In the genomic region with DNA sequence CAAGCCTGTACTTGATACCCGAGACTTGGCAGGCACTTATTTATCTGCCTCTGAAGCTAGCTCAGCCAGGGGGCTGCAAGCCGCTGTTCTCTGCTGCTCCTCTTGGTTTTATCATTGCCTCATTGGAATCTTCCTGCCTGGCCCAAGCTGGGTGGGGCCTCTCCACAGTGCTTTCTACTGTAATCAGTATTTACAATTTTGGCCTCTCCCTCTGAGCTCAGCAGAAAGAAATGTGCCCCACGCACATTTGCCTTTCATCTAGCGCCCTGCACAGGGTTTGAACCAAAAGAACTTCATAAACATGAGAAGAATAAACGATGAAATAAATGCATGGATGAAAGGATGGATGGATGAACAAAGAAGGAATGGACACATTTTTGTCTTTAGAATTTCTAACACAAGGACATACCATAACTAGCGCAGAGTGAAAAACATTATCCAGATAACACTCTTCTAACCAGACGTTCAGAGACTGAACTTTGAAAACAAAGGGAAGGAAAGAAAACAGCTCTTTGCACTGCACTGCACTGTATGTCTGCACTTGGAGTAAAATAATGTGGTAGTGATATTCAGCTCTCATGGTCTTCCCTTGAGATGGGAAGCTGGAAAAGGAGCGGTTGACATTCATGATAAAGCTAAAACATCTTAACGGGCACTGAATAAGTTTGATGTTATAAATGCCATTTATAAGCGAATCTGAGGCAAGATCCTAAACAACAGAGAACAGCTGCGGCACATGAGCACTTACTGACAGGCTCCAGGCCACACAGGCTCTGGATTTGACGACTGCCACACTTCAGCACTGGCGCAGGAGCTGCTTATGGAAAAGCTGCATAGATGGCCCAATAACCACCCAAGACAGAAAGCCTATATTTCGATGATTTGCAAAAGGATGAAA, we compare ENCODE assay signal across 1 cellular context.
TF ChIP-seq lines count a peak whose summit lies in the region.

No MANE protein-coding gene starts in this region.

TF ChIP-seq in K562, 482 proteins besides CTCF, POLR2A, EP300 and RAD21 (continued from another document):
- TF ChIP-seq HDAC1 (IDR thresholded peaks at IDR 0.05) (0 out of 4 replicates have a peak, but pooled peaks of 1 of the 2 experiments have one; percentile 14), RBFOX2 (IDR thresholded peaks at IDR 0.05; ENCODE audit: low read depth, low read length) (no peak), SRF (CRISPR knock-in tag; IDR thresholded peaks at IDR 0.05) (0 out of 4 replicates have a peak, but pooled peaks of 1 of the 2 experiments have one; percentile 18), SMARCE1 (IDR thresholded peaks at IDR 0.05) (peak; percentile 47; the same call in 1 of the 2 replicates), HBP1 (CRISPR knock-in tag; IDR thresholded peaks at IDR 0.05) (no peak), LEF1 (IDR thresholded peaks at IDR 0.05) (peak; percentile 61; the same call in 1 of the 2 replicates), ATF3 (IDR thresholded peaks at IDR 0.05) (peak; percentile 69), ATF3 (CRISPR knock-in tag; conservative IDR thresholded peaks at IDR 0.05) (0 out of 2 replicates have a peak, but pooled peaks have one; percentile 49), TAF1 (IDR thresholded peaks at IDR 0.05; ENCODE audit: control insufficient read depth, extremely low read depth, insufficient read depth, low read length, severe bottlenecking) (no peak), ETV1 (tag; conservative IDR thresholded peaks at IDR 0.05; ENCODE audit: low read depth) (no peak), HDAC6 (IDR thresholded peaks at IDR 0.05; ENCODE audit: low read depth, low read length) (no peak), E2F1 (CRISPR knock-in tag; IDR thresholded peaks at IDR 0.05) (no peak), HDAC3 (IDR thresholded peaks at IDR 0.05; ENCODE audit: borderline replicate concordance, partially characterized antibody) (no peak), TCFL5 (CRISPR knock-in tag; conservative IDR thresholded peaks at IDR 0.05) (no peak), DACH1 (IDR thresholded peaks at IDR 0.05; ENCODE audit: partially characterized antibody) (no peak), CEBPB (tag; IDR thresholded peaks at IDR 0.05) (peak; percentile 32), KAT2B (IDR thresholded peaks at IDR 0.05; ENCODE audit: low read depth, low read length) (no peak), TCF7L2 (IDR thresholded peaks at IDR 0.05; ENCODE audit: low read depth, low read length) (0 out of 2 replicates have a peak, but pooled peaks have one; percentile 37), NR3C1 (CRISPR knock-in tag; IDR thresholded peaks at IDR 0.05) (no peak), RAD51 (IDR thresholded peaks at IDR 0.05; ENCODE audit: borderline replicate concordance, low read depth) (no peak), KDM2B (CRISPR knock-in tag; IDR thresholded peaks at IDR 0.05) (no peak), FOXK2 (conservative IDR thresholded peaks at IDR 0.05 in 1 of 2, IDR thresholded peaks at IDR 0.05 in 1 of 2; ENCODE audit: low read depth in 2 of 2) (peak; percentile 86 to 91)
- TF ChIP-seq, protein P1, sequence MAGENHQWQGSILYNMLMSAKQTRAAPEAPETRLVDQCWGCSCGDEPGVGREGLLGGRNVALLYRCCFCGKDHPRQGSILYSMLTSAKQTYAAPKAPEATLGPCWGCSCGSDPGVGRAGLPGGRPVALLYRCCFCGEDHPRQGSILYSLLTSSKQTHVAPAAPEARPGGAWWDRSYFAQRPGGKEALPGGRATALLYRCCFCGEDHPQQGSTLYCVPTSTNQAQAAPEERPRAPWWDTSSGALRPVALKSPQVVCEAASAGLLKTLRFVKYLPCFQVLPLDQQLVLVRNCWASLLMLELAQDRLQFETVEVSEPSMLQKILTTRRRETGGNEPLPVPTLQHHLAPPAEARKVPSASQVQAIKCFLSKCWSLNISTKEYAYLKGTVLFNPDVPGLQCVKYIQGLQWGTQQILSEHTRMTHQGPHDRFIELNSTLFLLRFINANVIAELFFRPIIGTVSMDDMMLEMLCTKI (IDR thresholded peaks at IDR 0.05; ENCODE audit: partially characterized antibody), result no peak
- TF ChIP-seq, protein P2, sequence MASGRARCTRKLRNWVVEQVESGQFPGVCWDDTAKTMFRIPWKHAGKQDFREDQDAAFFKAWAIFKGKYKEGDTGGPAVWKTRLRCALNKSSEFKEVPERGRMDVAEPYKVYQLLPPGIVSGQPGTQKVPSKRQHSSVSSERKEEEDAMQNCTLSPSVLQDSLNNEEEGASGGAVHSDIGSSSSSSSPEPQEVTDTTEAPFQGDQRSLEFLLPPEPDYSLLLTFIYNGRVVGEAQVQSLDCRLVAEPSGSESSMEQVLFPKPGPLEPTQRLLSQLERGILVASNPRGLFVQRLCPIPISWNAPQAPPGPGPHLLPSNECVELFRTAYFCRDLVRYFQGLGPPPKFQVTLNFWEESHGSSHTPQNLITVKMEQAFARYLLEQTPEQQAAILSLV (tag; IDR thresholded peaks at IDR 0.05), result no peak
- TF ChIP-seq, protein P3, sequence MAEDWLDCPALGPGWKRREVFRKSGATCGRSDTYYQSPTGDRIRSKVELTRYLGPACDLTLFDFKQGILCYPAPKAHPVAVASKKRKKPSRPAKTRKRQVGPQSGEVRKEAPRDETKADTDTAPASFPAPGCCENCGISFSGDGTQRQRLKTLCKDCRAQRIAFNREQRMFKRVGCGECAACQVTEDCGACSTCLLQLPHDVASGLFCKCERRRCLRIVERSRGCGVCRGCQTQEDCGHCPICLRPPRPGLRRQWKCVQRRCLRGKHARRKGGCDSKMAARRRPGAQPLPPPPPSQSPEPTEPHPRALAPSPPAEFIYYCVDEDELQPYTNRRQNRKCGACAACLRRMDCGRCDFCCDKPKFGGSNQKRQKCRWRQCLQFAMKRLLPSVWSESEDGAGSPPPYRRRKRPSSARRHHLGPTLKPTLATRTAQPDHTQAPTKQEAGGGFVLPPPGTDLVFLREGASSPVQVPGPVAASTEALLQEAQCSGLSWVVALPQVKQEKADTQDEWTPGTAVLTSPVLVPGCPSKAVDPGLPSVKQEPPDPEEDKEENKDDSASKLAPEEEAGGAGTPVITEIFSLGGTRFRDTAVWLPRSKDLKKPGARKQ (CRISPR knock-in tag; IDR thresholded peaks at IDR 0.05), result no peak
- TF ChIP-seq, protein P4, sequence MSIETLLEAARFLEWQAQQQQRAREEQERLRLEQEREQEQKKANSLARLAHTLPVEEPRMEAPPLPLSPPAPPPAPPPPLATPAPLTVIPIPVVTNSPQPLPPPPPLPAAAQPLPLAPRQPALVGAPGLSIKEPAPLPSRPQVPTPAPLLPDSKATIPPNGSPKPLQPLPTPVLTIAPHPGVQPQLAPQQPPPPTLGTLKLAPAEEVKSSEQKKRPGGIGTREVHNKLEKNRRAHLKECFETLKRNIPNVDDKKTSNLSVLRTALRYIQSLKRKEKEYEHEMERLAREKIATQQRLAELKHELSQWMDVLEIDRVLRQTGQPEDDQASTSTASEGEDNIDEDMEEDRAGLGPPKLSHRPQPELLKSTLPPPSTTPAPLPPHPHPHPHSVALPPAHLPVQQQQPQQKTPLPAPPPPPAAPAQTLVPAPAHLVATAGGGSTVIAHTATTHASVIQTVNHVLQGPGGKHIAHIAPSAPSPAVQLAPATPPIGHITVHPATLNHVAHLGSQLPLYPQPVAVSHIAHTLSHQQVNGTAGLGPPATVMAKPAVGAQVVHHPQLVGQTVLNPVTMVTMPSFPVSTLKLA (conservative IDR thresholded peaks at IDR 0.05), result peak in 1 of 2 experiments; percentile 35; a peak in 3 of 4 replicates
- TF ChIP-seq, protein P5, sequence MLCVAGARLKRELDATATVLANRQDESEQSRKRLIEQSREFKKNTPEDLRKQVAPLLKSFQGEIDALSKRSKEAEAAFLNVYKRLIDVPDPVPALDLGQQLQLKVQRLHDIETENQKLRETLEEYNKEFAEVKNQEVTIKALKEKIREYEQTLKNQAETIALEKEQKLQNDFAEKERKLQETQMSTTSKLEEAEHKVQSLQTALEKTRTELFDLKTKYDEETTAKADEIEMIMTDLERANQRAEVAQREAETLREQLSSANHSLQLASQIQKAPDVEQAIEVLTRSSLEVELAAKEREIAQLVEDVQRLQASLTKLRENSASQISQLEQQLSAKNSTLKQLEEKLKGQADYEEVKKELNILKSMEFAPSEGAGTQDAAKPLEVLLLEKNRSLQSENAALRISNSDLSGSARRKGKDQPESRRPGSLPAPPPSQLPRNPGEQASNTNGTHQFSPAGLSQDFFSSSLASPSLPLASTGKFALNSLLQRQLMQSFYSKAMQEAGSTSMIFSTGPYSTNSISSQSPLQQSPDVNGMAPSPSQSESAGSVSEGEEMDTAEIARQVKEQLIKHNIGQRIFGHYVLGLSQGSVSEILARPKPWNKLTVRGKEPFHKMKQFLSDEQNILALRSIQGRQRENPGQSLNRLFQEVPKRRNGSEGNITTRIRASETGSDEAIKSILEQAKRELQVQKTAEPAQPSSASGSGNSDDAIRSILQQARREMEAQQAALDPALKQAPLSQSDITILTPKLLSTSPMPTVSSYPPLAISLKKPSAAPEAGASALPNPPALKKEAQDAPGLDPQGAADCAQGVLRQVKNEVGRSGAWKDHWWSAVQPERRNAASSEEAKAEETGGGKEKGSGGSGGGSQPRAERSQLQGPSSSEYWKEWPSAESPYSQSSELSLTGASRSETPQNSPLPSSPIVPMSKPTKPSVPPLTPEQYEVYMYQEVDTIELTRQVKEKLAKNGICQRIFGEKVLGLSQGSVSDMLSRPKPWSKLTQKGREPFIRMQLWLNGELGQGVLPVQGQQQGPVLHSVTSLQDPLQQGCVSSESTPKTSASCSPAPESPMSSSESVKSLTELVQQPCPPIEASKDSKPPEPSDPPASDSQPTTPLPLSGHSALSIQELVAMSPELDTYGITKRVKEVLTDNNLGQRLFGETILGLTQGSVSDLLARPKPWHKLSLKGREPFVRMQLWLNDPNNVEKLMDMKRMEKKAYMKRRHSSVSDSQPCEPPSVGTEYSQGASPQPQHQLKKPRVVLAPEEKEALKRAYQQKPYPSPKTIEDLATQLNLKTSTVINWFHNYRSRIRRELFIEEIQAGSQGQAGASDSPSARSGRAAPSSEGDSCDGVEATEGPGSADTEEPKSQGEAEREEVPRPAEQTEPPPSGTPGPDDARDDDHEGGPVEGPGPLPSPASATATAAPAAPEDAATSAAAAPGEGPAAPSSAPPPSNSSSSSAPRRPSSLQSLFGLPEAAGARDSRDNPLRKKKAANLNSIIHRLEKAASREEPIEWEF (CRISPR knock-in tag; IDR thresholded peaks at IDR 0.05), result no peak
- TF ChIP-seq, protein P6, sequence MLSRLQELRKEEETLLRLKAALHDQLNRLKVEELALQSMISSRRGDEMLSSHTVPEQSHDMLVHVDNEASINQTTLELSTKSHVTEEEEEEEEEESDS (CRISPR knock-in tag; IDR thresholded peaks at IDR 0.05), result no peak
